In genomic region chr1:55723001-55723400, GRCh38 we compare ENCODE assay signal across 18 cellular contexts.
DNase-seq lines count a peak whose midpoint lies in the region; ATAC-seq, FAIRE-seq and TF ChIP-seq lines count a peak whose summit lies in the region.
"Had no signal": no experiment of that assay in that cellular context is flagged by ENCODE, and none has a peak within 500 bp of the region (broad histone marks: within the 10 kb centered on the region; RNA-seq: fewer than 3 reads in every experiment).

No MANE protein-coding gene starts in this region.

- H3K36me3 ChIP-seq in astrocyte (ENCODE audit: insufficient read depth, low read length) (no peaks in the 10 kb centered on the region), GM23338 (ENCODE audit: insufficient read depth) (no peaks in the 10 kb centered on the region)
- H3K36me3 ChIP-seq: BE2C had no signal

- H3K4me1 ChIP-seq in astrocyte (ENCODE audit: insufficient read depth, low read length) (peaks cover 58% of the 10 kb centered on the region), GM23338 (ENCODE audit: insufficient read depth) (peaks cover 27% of the 10 kb centered on the region)
- H3K4me1 ChIP-seq: BE2C had no signal

- H2AFZ ChIP-seq in astrocyte (ENCODE audit: low read depth, low read length) (no peak overlapping the region), GM23338 (no peak overlapping the region)
- H2AFZ ChIP-seq: GM23248 had no signal

- H4K20me1 ChIP-seq in astrocyte (ENCODE audit: insufficient read depth, low read length) (no peaks in the 10 kb centered on the region), GM23338 (replicated peaks; ENCODE audit: insufficient read depth) (no peaks in the 10 kb centered on the region)

- no peak overlapping the region for H3K9ac ChIP-seq in astrocyte (ENCODE audit: low read length)
- H3K9ac ChIP-seq: GM23248 had no signal

- FAIRE-seq in astrocyte (lab: Jason Lieb, UNC) = no peak
- FAIRE-seq: G401.6, GM12891 had no signal

- no peaks in the 10 kb centered on the region for H3K9me3 ChIP-seq in astrocyte (ENCODE audit: insufficient read depth, low read depth, low read length)
- H3K9me3 ChIP-seq: BE2C had no signal

- H3K36me3 Mint-ChIP-seq in astrocyte (ENCODE audit: low read depth, unreplicated experiment) (no peaks in the 10 kb centered on the region), GM23338 (ENCODE audit: low read depth) (no peaks in the 10 kb centered on the region)
- H3K36me3 Mint-ChIP-seq: CD4-positive, alpha-beta memory T cell; IgD-negative memory B cell had no signal

- H3K4me3 Mint-ChIP-seq in astrocyte (ENCODE audit: unreplicated experiment) (no peak overlapping the region), GM23338 (no peak overlapping the region)
- H3K4me3 Mint-ChIP-seq: CD4-positive, alpha-beta memory T cell; IgD-negative memory B cell had no signal

- H3K4me1 Mint-ChIP-seq in astrocyte (ENCODE audit: low read depth, unreplicated experiment) (peaks cover 15% of the 10 kb centered on the region), GM23338 (peaks cover 26% of the 10 kb centered on the region)
- H3K4me1 Mint-ChIP-seq: CD4-positive, alpha-beta memory T cell; IgD-negative memory B cell had no signal

- H3K27ac Mint-ChIP-seq in astrocyte (ENCODE audit: unreplicated experiment) (no peak overlapping the region), GM23338 (no peak overlapping the region)
- H3K27ac Mint-ChIP-seq: CD4-positive, alpha-beta memory T cell; IgD-negative memory B cell had no signal

- no peaks in the 10 kb centered on the region for H3K79me2 ChIP-seq in astrocyte (ENCODE audit: insufficient read depth, low read length)
- no peaks in the 10 kb centered on the region for H3K79me2 ChIP-seq in GM23338 (replicated peaks; ENCODE audit: insufficient read depth)

- H3K27me3 Mint-ChIP-seq in astrocyte (ENCODE audit: low read depth, unreplicated experiment) = peaks cover 7% of the 10 kb centered on the region
- peaks cover 3% of the 10 kb centered on the region for H3K27me3 Mint-ChIP-seq in GM23338 (ENCODE audit: insufficient read depth, low read depth, poor library complexity)
- H3K27me3 Mint-ChIP-seq: IgD-negative memory B cell had no signal

- H3K9me3 Mint-ChIP-seq in astrocyte (ENCODE audit: unreplicated experiment) (no peaks in the 10 kb centered on the region), GM23338 (no peaks in the 10 kb centered on the region)
- H3K9me3 Mint-ChIP-seq: IgD-negative memory B cell had no signal

- H3K27ac ChIP-seq in astrocyte (ENCODE audit: low read depth, low read length) (no peak overlapping the region), GM23338 (ENCODE audit: low read depth) (no peak overlapping the region)
- H3K27ac ChIP-seq: C4-2B, GM23248 had no signal

- ATAC-seq in HG03045 (IDR thresholded peaks at IDR 0.05; ENCODE audit: unreplicated experiment) (no peak), GM23338 (no peak)

- H3K4me2 ChIP-seq in astrocyte (ENCODE audit: low read length) (peak overlapping the region; percentile 6), GM23338 (no peak overlapping the region)

- TF ChIP-seq CTCF in astrocyte (IDR thresholded peaks at IDR 0.05; ENCODE audit: insufficient read depth, low read depth, low read length) = no peak
- TF ChIP-seq CTCF in choroid plexus epithelial cell (conservative IDR thresholded peaks at IDR 0.05; ENCODE audit: low read depth, low read length) = no peak
- TF ChIP-seq CTCF in GM23338 (conservative IDR thresholded peaks at IDR 0.05; ENCODE audit: low read depth in 2 of 2) = no peak

- H3K4me3 ChIP-seq in astrocyte (ENCODE audit: insufficient read depth, low read depth, low read length) = no peak overlapping the region
- H3K4me3 ChIP-seq in choroid plexus epithelial cell (ENCODE audit: low read depth, low read length) = no peak overlapping the region
- no peak overlapping the region for H3K4me3 ChIP-seq in GM23338
- H3K4me3 ChIP-seq: GM23248 had no signal

- H3F3A ChIP-seq in GM23338 (replicated peaks; ENCODE audit: low read depth) = no peaks in the 10 kb centered on the region

- H3K27me3 ChIP-seq in astrocyte (ENCODE audit: insufficient read depth, low read length) (no peaks in the 10 kb centered on the region), GM23338 (ENCODE audit: insufficient read depth) (no peaks in the 10 kb centered on the region)
- H3K27me3 ChIP-seq: BE2C had no signal

- peak; percentile 50 for DNase-seq in EH (ENCODE audit: low read depth)
- peak; percentile 74 for DNase-seq in astrocyte (ENCODE audit: low read depth)
- peak; percentile 46 for DNase-seq in choroid plexus epithelial cell (ENCODE audit: low read depth)
- peak; percentile 43 for DNase-seq in renal cortical epithelial cell (ENCODE audit: low read depth)
- no peak for DNase-seq in NCI-H2107 treated with DMSO at 0.1 percent for 48 hours (lab: John Stamatoyannopoulos, UW; ENCODE audit: unreplicated experiment)
- DNase-seq in GM23338 (ENCODE audit: low spot score) = no peak
- DNase-seq: 8988T; BE2C; CD4-positive, alpha-beta memory T cell; DMS79; EL; GM23248; H7 had no signal

- peaks cover 23% of the 10 kb centered on the region for H3K9me2 ChIP-seq in GM23338 (ENCODE audit: insufficient read depth)

TF ChIP-seq in GM23338, 12 proteins besides CTCF, POLR2A, EP300 and RAD21:
- TF ChIP-seq, protein P1, sequence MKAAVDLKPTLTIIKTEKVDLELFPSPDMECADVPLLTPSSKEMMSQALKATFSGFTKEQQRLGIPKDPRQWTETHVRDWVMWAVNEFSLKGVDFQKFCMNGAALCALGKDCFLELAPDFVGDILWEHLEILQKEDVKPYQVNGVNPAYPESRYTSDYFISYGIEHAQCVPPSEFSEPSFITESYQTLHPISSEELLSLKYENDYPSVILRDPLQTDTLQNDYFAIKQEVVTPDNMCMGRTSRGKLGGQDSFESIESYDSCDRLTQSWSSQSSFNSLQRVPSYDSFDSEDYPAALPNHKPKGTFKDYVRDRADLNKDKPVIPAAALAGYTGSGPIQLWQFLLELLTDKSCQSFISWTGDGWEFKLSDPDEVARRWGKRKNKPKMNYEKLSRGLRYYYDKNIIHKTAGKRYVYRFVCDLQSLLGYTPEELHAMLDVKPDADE (IDR thresholded peaks at IDR 0.05) = no peak
- TF ChIP-seq ZNF331 (CRISPR knock-in tag; IDR thresholded peaks at IDR 0.05; ENCODE audit: low read depth) = no peak
- no peak for TF ChIP-seq STAT1 (IDR thresholded peaks at IDR 0.05; ENCODE audit: unreplicated experiment)

Comparison
In these comparisons a context has a peak if more than half of its experiments do, and no peak if none do; other contexts are left out.
1. DNase-seq: peak in EH (single experiment), astrocyte (single experiment), choroid plexus epithelial cell (single experiment) and renal cortical epithelial cell (single experiment); none in NCI-H2107 treated with DMSO at 0.1 percent for 48 hours (single experiment) and GM23338 (single experiment).